In the genomic region with DNA sequence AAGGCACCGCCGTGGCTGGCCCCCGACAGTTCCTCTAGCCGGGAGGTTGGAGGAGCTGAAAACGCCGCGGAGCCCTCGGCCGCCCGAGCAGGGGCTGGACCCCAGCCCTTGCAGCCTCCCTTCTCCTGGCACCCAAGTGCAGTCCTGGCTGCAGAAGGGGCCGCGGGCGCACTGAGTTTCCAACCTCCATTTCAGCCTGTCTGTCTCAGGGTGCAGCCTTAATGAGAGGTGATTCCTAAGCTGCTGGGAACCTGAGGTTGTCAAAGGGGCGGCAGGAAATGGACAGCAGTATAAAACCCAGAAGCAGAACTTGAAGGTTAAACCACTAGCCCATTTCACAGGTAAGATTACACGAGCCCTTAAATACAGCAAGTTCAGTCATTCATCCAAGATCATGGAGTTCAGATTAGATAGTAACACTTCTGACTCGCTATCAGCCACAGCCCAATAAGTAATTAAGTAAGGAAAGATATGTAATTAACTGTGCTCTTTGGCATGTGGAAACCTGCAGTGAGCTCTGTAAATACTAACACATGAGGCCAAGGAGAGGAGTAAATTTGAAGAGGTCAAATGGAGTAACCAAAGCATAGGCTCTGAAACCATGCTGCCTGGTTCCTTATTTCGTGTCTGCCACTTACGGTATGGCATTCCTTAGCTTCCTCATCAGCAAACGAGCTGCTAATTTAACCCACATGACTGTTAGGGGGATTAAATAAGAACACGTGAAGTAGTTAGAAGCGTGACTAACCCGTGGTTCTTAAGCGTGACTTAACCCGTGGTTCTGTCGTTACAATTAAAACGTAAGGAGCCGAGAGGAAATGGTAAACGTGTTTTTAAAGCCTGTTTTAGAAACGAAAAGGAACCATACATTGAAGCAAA, we compare ENCODE assay signal across 8 cellular contexts. TPM values are rescaled to one million over a fixed set of nuclear protein-coding genes. Genes with fewer than 3 reads are reported as not detected.
DNase-seq lines count a peak whose midpoint lies in the region; ATAC-seq and TF ChIP-seq lines count a peak whose summit lies in the region.

No MANE protein-coding gene starts in this region.

- peaks cover 0 to 4% (median 0%) of the 10 kb centered on the region in 3 donors for H3K36me3 Mint-ChIP-seq in immature natural killer cell

- H3K4me3 ChIP-seq in AG04450 (ENCODE audit: low read depth, low read length) = peak overlapping the region; percentile 93

- in situ Hi-C loops in GM13976 (cut with MboI; ENCODE audit: low sequenced_read_pairs, unreplicated experiment) (no loop called here), SK-MEL-5 (cut with HindIII; ENCODE audit: low pct_unique_long_range_greater_than_20kb, low sequenced_read_pairs) (no loop called here)

- peak overlapping the region; percentile 91 to 97 (median 94) for H3K4me3 Mint-ChIP-seq in immature natural killer cell

- POLR2A ChIA-PET in AG04450 (lab: Yijun Ruan, JAX) = interaction anchor here (0.6 to 2.3 kb wide), 4 partner anchors 9 to 205 kb away, joined by 3 to 34 read pairs (median 12); partner anchors contain the start of gene PHF11

- peaks cover 2% of the 10 kb centered on the region; the same call in 1 of the 2 replicates for H3K9me3 ChIP-seq in AG04450 (ENCODE audit: control insufficient read depth, insufficient read depth, low read length)

- peak overlapping the region; percentile 92 to 100 (median 96) for H3K27ac Mint-ChIP-seq in immature natural killer cell

- H3K4me1 Mint-ChIP-seq in immature natural killer cell = peaks cover 44 to 67% of the 10 kb centered on the region in 2 donors

- no peak for ATAC-seq in GM18505 (IDR thresholded peaks at IDR 0.05; ENCODE audit: unreplicated experiment)

- no peak for TF ChIP-seq CTCF in AG04450 (IDR thresholded peaks at IDR 0.05; ENCODE audit: low read depth, low read length)
- no peak for TF ChIP-seq CTCF in GM13976 (IDR thresholded peaks at IDR 0.05; ENCODE audit: borderline replicate concordance, control extremely low read depth, extremely low read depth, insufficient read depth, missing control alignments)

- DNase-seq in AG04450 (ENCODE audit: low read depth, low spot score) = no peak
- DNase-seq in GM13976 (ENCODE audit: low spot score) = peak; percentile 32
- peak; percentile 0 for DNase-seq in HPDE6-E6E7 (ENCODE audit: extremely low spot score)
- DNase-seq in SK-MEL-5 (ENCODE audit: low read depth, low spot score) = peak; percentile 92
- DNase-seq in brain pericyte (ENCODE audit: low read depth, low spot score) = peak; percentile 5
- peak; percentile 60 to 62 (median 61) for DNase-seq in immature natural killer cell
- DNase-seq in stimulated activated CD4-positive, alpha-beta T cell treated with anti-CD3 and anti-CD28 coated beads, Interleukin-2, amount 100 ng/mL, for 24 hours = peak; percentile 3 to 24

- CTCF ChIA-PET in AG04450 (lab: Charles Lee) = interaction anchor here (0.6 to 1.4 kb wide), 6 partner anchors 10 to 205 kb away, joined by 3 to 4 read pairs (median 4); no protein-coding TSS in a partner anchor

- no peaks in the 10 kb centered on the region for H3K9me3 Mint-ChIP-seq in immature natural killer cell

- no peak for TF ChIP-seq POLR2A in GM18505 (IDR thresholded peaks at IDR 0.05; ENCODE audit: borderline replicate concordance, extremely low read depth, insufficient read depth, insufficient read length)

- peaks cover 5 to 14% (median 8%) of the 10 kb centered on the region in 3 donors for H3K27me3 Mint-ChIP-seq in immature natural killer cell (ENCODE audit: low read depth in 3 of 3)

- H3K27ac ChIP-seq in AG04450 (ENCODE audit: low read depth, low read length) = peak overlapping the region; percentile 81

- no peaks in the 10 kb centered on the region for H3K27me3 ChIP-seq in AG04450 (ENCODE audit: control insufficient read depth, insufficient read depth, low read length)

RNA-seq across cellular contexts. Expression of gene SETDB2, which starts 0.7 kb away (rescaled TPM):
- 14.8 and 21.7 TPM in 2 replicates for polyA plus RNA-seq in AG04450 (2011; rRNA removed)
- 8.2 and 15.8 TPM in 2 replicates for polyA minus RNA-seq in AG04450 (2011; rRNA and poly(A)+ RNA removed)
- total RNA-seq in SK-MEL-5 (2014; rRNA removed; shearing (Covaris generic)) = 40.3 and 44.5 TPM in 2 replicates
- 12.9 and 16.0 TPM in 2 replicates for polyA plus RNA-seq in SK-MEL-5 (2015; cell fraction: cytosol; rRNA removed)
- 58.3 and 62.9 TPM in 2 replicates for polyA plus RNA-seq in SK-MEL-5 (2015; cell fraction: nucleus; rRNA removed)
- polyA plus RNA-seq in immature natural killer cell = 1 to 10 TPM; 5.5 to 8.8 (median 7.5) TPM

RNA-seq across cellular contexts. Expression of gene CAB39L, which starts 0.9 kb away (rescaled TPM):
- polyA plus RNA-seq in AG04450 (2011; rRNA removed) (21.2 and 26.3 TPM in 2 replicates), immature natural killer cell (10 to 100 TPM in 1 of 3 donors, 1 to 10 TPM in 2; 4.9 to 11.0 (median 7.0) TPM)
- polyA minus RNA-seq in AG04450 (2011; rRNA and poly(A)+ RNA removed) = 20.3 and 24.5 TPM in 2 replicates
- total RNA-seq in SK-MEL-5 (2014; rRNA removed; shearing (Covaris generic)) = 16.4 and 16.9 TPM in 2 replicates
- 7.8 and 9.2 TPM in 2 replicates for polyA plus RNA-seq in SK-MEL-5 (2015; cell fraction: cytosol; rRNA removed)
- polyA plus RNA-seq in SK-MEL-5 (2015; cell fraction: nucleus; rRNA removed) = 2.0 and 3.6 TPM in 2 replicates

RNA-seq across cellular contexts. Expression of gene PHF11, which starts 51.0 kb away (rescaled TPM):
- 22.1 and 26.2 TPM in 2 replicates for polyA plus RNA-seq in AG04450 (2011; rRNA removed)
- 6.7 and 8.5 TPM in 2 replicates for polyA minus RNA-seq in AG04450 (2011; rRNA and poly(A)+ RNA removed)
- 8.8 and 9.9 TPM in 2 replicates for total RNA-seq in SK-MEL-5 (2014; rRNA removed; shearing (Covaris generic))
- polyA plus RNA-seq in SK-MEL-5 (2015; cell fraction: cytosol; rRNA removed) = 11.7 and 16.1 TPM in 2 replicates
- 54.8 and 71.3 TPM in 2 replicates for polyA plus RNA-seq in SK-MEL-5 (2015; cell fraction: nucleus; rRNA removed)
- polyA plus RNA-seq in immature natural killer cell = 10 to 100 TPM; 67.1 to 79.2 (median 70.6) TPM
